Comparison of ENCODE assay signal across 24 cellular contexts in genomic region chr12:108035372-108035771, GRCh38.
DNase-seq lines count a peak whose midpoint lies in the region; ATAC-seq, FAIRE-seq and TF ChIP-seq lines count a peak whose summit lies in the region.
"Had no signal": no experiment of that assay in that cellular context is flagged by ENCODE, and none has a peak within 500 bp of the region (broad histone marks: within the 10 kb centered on the region; RNA-seq: fewer than 3 reads in every experiment).

No MANE protein-coding gene starts in this region.

- H3K9ac ChIP-seq in HepG2 (ENCODE audit: insufficient read depth, low read depth, low read length): no peak overlapping the region
- H3K9ac ChIP-seq: BLaER1 had no signal

- no peak for DNase-seq in HepG2 (ENCODE audit: low spot score)
- DNase-seq in right lobe of liver: no peak
- no peak for DNase-seq in bronchial epithelial cell (ENCODE audit: low read depth)
- no peak for DNase-seq in right cardiac atrium
- DNase-seq in esophagus squamous epithelium (lab: John Stamatoyannopoulos, UW): no peak
- DNase-seq: ACHN; BE2C; C1 segment of cervical spinal cord; CD4-positive, alpha-beta memory T cell; CD4-positive, CD25-positive, alpha-beta regulatory T cell; CD8-positive, alpha-beta memory T cell; COR-L47; DMS 273 treated with DMSO at 0.1 percent for 48 hours; DMS153; DMS53; DMS79; DND-41; EL; GDM1 had no signal

- H3K36me3 ChIP-seq in HepG2 (replicated peaks in 1 of 2; ENCODE audit: control insufficient read depth in 1 of 2, insufficient read depth in 2 of 2, low read length in 2 of 2) (no peaks in the 10 kb centered on the region), right lobe of liver (no peaks in the 10 kb centered on the region), bronchial epithelial cell (ENCODE audit: control insufficient read depth, insufficient read depth, low read length) (no peaks in the 10 kb centered on the region), esophagus squamous epithelium (no peaks in the 10 kb centered on the region)
- H3K36me3 ChIP-seq: BE2C, BLaER1 had no signal

- ATAC-seq in HepG2: no peak
- ATAC-seq in right lobe of liver: no peak
- no peak for ATAC-seq in right cardiac atrium
- ATAC-seq: GM12878 had no signal

- no peak overlapping the region for H3K4me3 ChIP-seq in HepG2 (replicated peaks in 1 of 3; ENCODE audit: insufficient read depth in 1 of 3, low read depth in 2 of 3, low read length in 3 of 3)
- no peak overlapping the region for H3K4me3 ChIP-seq in right lobe of liver
- H3K4me3 ChIP-seq in bronchial epithelial cell (ENCODE audit: low read depth, low read length): no peak overlapping the region
- H3K4me3 ChIP-seq in right cardiac atrium (ENCODE audit: low read length): no peak overlapping the region
- no peak overlapping the region for H3K4me3 ChIP-seq in esophagus squamous epithelium
- H3K4me3 ChIP-seq: BLaER1, GM12878 had no signal

- no peaks in the 10 kb centered on the region for H3K4me1 ChIP-seq in HepG2 (ENCODE audit: insufficient read depth, low read length)
- H3K4me1 ChIP-seq in right lobe of liver: no peaks in the 10 kb centered on the region
- no peaks in the 10 kb centered on the region for H3K4me1 ChIP-seq in right cardiac atrium (ENCODE audit: control insufficient read depth, insufficient read depth, low read length)
- H3K4me1 ChIP-seq in esophagus squamous epithelium: no peaks in the 10 kb centered on the region
- H3K4me1 ChIP-seq: BE2C, BLaER1 had no signal

- TF ChIP-seq RAD21 in HepG2 (CRISPR knock-in tag; IDR thresholded peaks at IDR 0.05): no peak

- no TSS peak for BruUV-seq in HepG2 (replicated peaks; lab: Mats Ljungman, UMichigan)

- H2AFZ ChIP-seq in HepG2 (ENCODE audit: low read length): no peak overlapping the region

- no peak for FAIRE-seq in HepG2 (lab: Jason Lieb, UNC)
- peak; percentile 47 for FAIRE-seq in bronchial epithelial cell (lab: Jason Lieb, UNC)
- FAIRE-seq: GM12878, GM12892, GM18507 had no signal

- TF ChIP-seq EP300 in HepG2 (IDR thresholded peaks at IDR 0.05; ENCODE audit: low read depth in 2 of 2, low read length in 2 of 2) (no peak), HepG2 (CRISPR knock-in tag; IDR thresholded peaks at IDR 0.05; ENCODE audit: borderline replicate concordance) (no peak)

- H4K20me1 ChIP-seq in HepG2 (ENCODE audit: insufficient read depth, low read length): no peaks in the 10 kb centered on the region
- H4K20me1 ChIP-seq: BLaER1 had no signal

- CTCF ChIA-PET in HepG2 (lab: Yijun Ruan, JAX; ENCODE audit: low intra/inter-chr PET ratio, low total read pairs): no interaction called here

- 0% methylated on average over 1 of the region's 1 CpG for WGBS in HepG2 (ENCODE audit: low lambda C conversion rate)
- 40% methylated on average over 1 of the region's 1 CpG for WGBS in right lobe of liver (ENCODE audit: insufficient coverage, low coverage, low lambda C conversion rate, missing lambda C conversion rate)
- 94% methylated on average over 1 of the region's 1 CpG for WGBS in right cardiac atrium
- 54 to 94% methylated on average over 1 of the region's 1 CpG for WGBS in esophagus squamous epithelium, 2 donors

- H3K27ac ChIP-seq in HepG2 (ENCODE audit: extremely low read length, insufficient read depth, low read length) (no peak overlapping the region), right lobe of liver (no peak overlapping the region), right cardiac atrium (ENCODE audit: low read length) (no peak overlapping the region), esophagus squamous epithelium (no peak overlapping the region)
- H3K27ac ChIP-seq: 22Rv1, BLaER1 had no signal

- H3K27me3 ChIP-seq in HepG2 (ENCODE audit: control insufficient read depth in 1 of 2, insufficient read depth in 2 of 2, low read length in 2 of 2) (no peaks in the 10 kb centered on the region; a peak in 2 of 5 replicates), right lobe of liver (no peaks in the 10 kb centered on the region), bronchial epithelial cell (ENCODE audit: control insufficient read depth, insufficient read depth, low read length) (no peaks in the 10 kb centered on the region), right cardiac atrium (ENCODE audit: control insufficient read depth, insufficient read depth) (peaks cover 2% of the 10 kb centered on the region), esophagus squamous epithelium (peaks cover 0 to 4% (median 0%) of the 10 kb centered on the region in 4 donors)
- H3K27me3 ChIP-seq: BE2C, BLaER1 had no signal

- no peaks in the 10 kb centered on the region for H3K79me2 ChIP-seq in HepG2 (ENCODE audit: insufficient read depth, low read length)

- in situ Hi-C loops in HepG2 (cut with HindIII; ENCODE audit: extremely low pct_ligation_motif_present, low pct_unique_long_range_greater_than_20kb): no loop called here

- POLR2A ChIA-PET in HepG2 (lab: Yijun Ruan, JAX): no interaction called here

- H3K9me3 ChIP-seq in HepG2 (ENCODE audit: low read length): no peaks in the 10 kb centered on the region
- H3K9me3 ChIP-seq in right lobe of liver: no peaks in the 10 kb centered on the region
- H3K9me3 ChIP-seq in right cardiac atrium (ENCODE audit: control insufficient read depth, low read length): no peaks in the 10 kb centered on the region
- no peaks in the 10 kb centered on the region for H3K9me3 ChIP-seq in esophagus squamous epithelium
- H3K9me3 ChIP-seq: BE2C, BLaER1 had no signal

- intact Hi-C loops in HepG2 (cut with micrococcal nuclease; ENCODE audit: unreplicated experiment) (no loop called here), right lobe of liver (cut with DNase I) (no loop called here), right cardiac atrium (cut with DNase I) (no loop called here), esophagus squamous epithelium (cut with DNase I) (no loop called here)

- TF ChIP-seq CTCF in HepG2 (CRISPR knock-in tag; IDR thresholded peaks at IDR 0.05) (no peak), right lobe of liver (IDR thresholded peaks at IDR 0.05) (no peak), bronchial epithelial cell (IDR thresholded peaks at IDR 0.05; ENCODE audit: insufficient read depth, low read length, severe bottlenecking) (no peak), esophagus squamous epithelium (IDR thresholded peaks at IDR 0.05) (no peak)

- H3K4me2 ChIP-seq in HepG2 (ENCODE audit: low read depth, low read length): no peak overlapping the region
- H3K4me2 ChIP-seq: BLaER1 had no signal

- no peak for TF ChIP-seq POLR2A in HepG2 (IDR thresholded peaks at IDR 0.05; ENCODE audit: insufficient read depth in 1 of 2, low read depth in 2 of 2, low read length in 2 of 2)
- TF ChIP-seq POLR2A in right lobe of liver (IDR thresholded peaks at IDR 0.05): no peak
- TF ChIP-seq POLR2A in esophagus squamous epithelium (IDR thresholded peaks at IDR 0.05): no peak

TF ChIP-seq in HepG2, 621 proteins besides CTCF, POLR2A, EP300 and RAD21:
- TF ChIP-seq TARDBP (CRISPR knock-in tag; IDR thresholded peaks at IDR 0.05) (no peak), MAFF (IDR thresholded peaks at IDR 0.05; ENCODE audit: low read depth, low read length) (peak; percentile 38; the same call in 1 of the 2 replicates), KDM5B (CRISPR knock-in tag; IDR thresholded peaks at IDR 0.05; ENCODE audit: borderline replicate concordance) (no peak), KMT2B (CRISPR knock-in tag; IDR thresholded peaks at IDR 0.05) (no peak), DNMT1 (CRISPR knock-in tag; IDR thresholded peaks at IDR 0.05) (no peak), MAFK (conservative IDR thresholded peaks at IDR 0.05 in 1 of 2, IDR thresholded peaks at IDR 0.05 in 1 of 2; ENCODE audit: low read length in 2 of 2) (peak; percentile 23 to 61; a peak in 3 of 4 replicates)
